Comparison of ENCODE assay signal across 8 cellular contexts in genomic region chr3:184716652-184717607, GRCh38.
A peak's percentile ranks its signal among the peaks of the same experiment; 100 is the strongest.
DNase-seq lines count a peak whose midpoint lies in the region; ATAC-seq and TF ChIP-seq lines count a peak whose summit lies in the region.

No MANE protein-coding gene starts in this region.

- no peaks in the 10 kb centered on the region for H3K27me3 ChIP-seq in rectal smooth muscle tissue (ENCODE audit: control insufficient read depth, insufficient read depth, low read length)

- H3K9me3 Mint-ChIP-seq in stimulated activated memory B cell treated with anti-CD40 and anti-IgM and Interleukin-4, amounts not matched to agents 10 μg/mL and 1 μg/mL and 100 μg/mL, for 72 hours: no peaks in the 10 kb centered on the region

- no peak overlapping the region for H3K4me3 ChIP-seq in rectal smooth muscle tissue (ENCODE audit: low read length)

- no peak for ATAC-seq in stimulated activated memory B cell treated with anti-CD40 and anti-IgM and Interleukin-4, amounts not matched to agents 10 μg/mL and 1 μg/mL and 100 μg/mL, for 72 hours
- ATAC-seq in HG02571 (IDR thresholded peaks at IDR 0.05; ENCODE audit: unreplicated experiment) (no peak), GM19397 (IDR thresholded peaks at IDR 0.05; ENCODE audit: unreplicated experiment) (no peak)

- in situ Hi-C loops in GM13976 (cut with MboI; ENCODE audit: low sequenced_read_pairs, unreplicated experiment): no loop called here

- no peaks in the 10 kb centered on the region for H3K36me3 Mint-ChIP-seq in stimulated activated memory B cell treated with anti-CD40 and anti-IgM and Interleukin-4, amounts not matched to agents 10 μg/mL and 1 μg/mL and 100 μg/mL, for 72 hours

- H3K36me3 ChIP-seq in rectal smooth muscle tissue (ENCODE audit: control insufficient read depth, insufficient read depth, low read length): no peaks in the 10 kb centered on the region

- H3K4me1 ChIP-seq in rectal smooth muscle tissue (ENCODE audit: control insufficient read depth, insufficient read depth, low read length): peaks cover 6% of the 10 kb centered on the region

- peak; percentile 6 for DNase-seq in GM13976 (ENCODE audit: low spot score)
- peak; percentile 82 for DNase-seq in NCI-H82 (lab: John Stamatoyannopoulos, UW)
- peak; percentile 39 for DNase-seq in fibroblast of the conjunctiva (ENCODE audit: low read depth)
- no peak for DNase-seq in cortex of kidney (lab: John Stamatoyannopoulos, UW)

- TF ChIP-seq CTCF in GM13976 (IDR thresholded peaks at IDR 0.05; ENCODE audit: borderline replicate concordance, control extremely low read depth, extremely low read depth, insufficient read depth, missing control alignments): no peak

- H3K27ac ChIP-seq in rectal smooth muscle tissue (ENCODE audit: low read depth, low read length): peak overlapping the region; percentile 24

- H3K4me3 Mint-ChIP-seq in stimulated activated memory B cell treated with anti-CD40 and anti-IgM and Interleukin-4, amounts not matched to agents 10 μg/mL and 1 μg/mL and 100 μg/mL, for 72 hours: no peak overlapping the region

- H3K4me1 Mint-ChIP-seq in stimulated activated memory B cell treated with anti-CD40 and anti-IgM and Interleukin-4, amounts not matched to agents 10 μg/mL and 1 μg/mL and 100 μg/mL, for 72 hours: peaks cover 14% of the 10 kb centered on the region

- no peak overlapping the region for H3K9ac ChIP-seq in rectal smooth muscle tissue (ENCODE audit: low read length)

- no peaks in the 10 kb centered on the region for H3K27me3 Mint-ChIP-seq in stimulated activated memory B cell treated with anti-CD40 and anti-IgM and Interleukin-4, amounts not matched to agents 10 μg/mL and 1 μg/mL and 100 μg/mL, for 72 hours

- no peak overlapping the region for H3K27ac Mint-ChIP-seq in stimulated activated memory B cell treated with anti-CD40 and anti-IgM and Interleukin-4, amounts not matched to agents 10 μg/mL and 1 μg/mL and 100 μg/mL, for 72 hours
